1 cellular context compared by ENCODE assay signal in genomic region chr7:690478-691360, GRCh38.
TF ChIP-seq lines count a peak whose summit lies in the region.

No MANE protein-coding gene starts in this region.

TF ChIP-seq in HepG2, 621 proteins besides CTCF, POLR2A, EP300 and RAD21 (continued from another document):
- TF ChIP-seq HDAC2 (CRISPR knock-in tag; IDR thresholded peaks at IDR 0.05) = no peak
- TF ChIP-seq NFKB2 (CRISPR knock-in tag; IDR thresholded peaks at IDR 0.05; ENCODE audit: borderline replicate concordance) = no peak
- TF ChIP-seq ATM (IDR thresholded peaks at IDR 0.05; ENCODE audit: borderline replicate concordance) = no peak
